In the genomic region with DNA sequence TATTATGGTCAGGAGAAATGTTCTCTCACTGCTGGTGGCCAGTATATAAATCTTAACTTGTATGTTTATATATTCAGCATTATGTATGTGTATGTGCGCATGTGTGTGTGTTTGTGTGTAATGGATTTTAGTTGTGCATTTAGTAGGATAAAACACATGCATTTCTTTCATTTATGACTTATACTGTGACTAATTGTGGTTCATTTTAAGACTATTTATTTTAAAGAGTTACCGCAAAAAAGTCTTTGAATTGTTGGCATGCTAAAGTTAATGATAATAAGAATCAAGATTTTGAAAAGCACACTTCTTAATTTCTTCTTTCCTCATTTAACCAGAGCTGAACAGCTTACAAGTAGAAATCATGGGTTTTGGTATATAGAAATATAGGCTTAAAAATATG, we compare ENCODE assay signal across 15 cellular contexts.
DNase-seq lines count a peak whose midpoint lies in the region; ATAC-seq and TF ChIP-seq lines count a peak whose summit lies in the region.
"Had no signal": no experiment of that assay in that cellular context is flagged by ENCODE, and none has a peak within 500 bp of the region (broad histone marks: within the 10 kb centered on the region; RNA-seq: fewer than 3 reads in every experiment).

No MANE protein-coding gene starts in this region.

- H3F3A ChIP-seq in GM23338 (replicated peaks; ENCODE audit: low read depth) = no peaks in the 10 kb centered on the region

- H3K79me2 ChIP-seq in GM23338 (replicated peaks; ENCODE audit: insufficient read depth) = peaks cover 90% of the 10 kb centered on the region

- H3K4me3 ChIP-seq in GM23338 (peak overlapping the region; percentile 7; the same call in 1 of the 2 replicates), WI38 (ENCODE audit: low read depth, low read length) (peak overlapping the region; percentile 18; the same call in 1 of the 2 replicates), skeletal muscle tissue (ENCODE audit: low read length in 3 of 3) (no peak overlapping the region)
- H3K4me3 ChIP-seq: SK-N-MC had no signal

- H3K27ac Mint-ChIP-seq in GM23338 = peak overlapping the region; percentile 85
- no peak overlapping the region for H3K27ac Mint-ChIP-seq in activated T-cell treated with anti-CD3 and anti-CD28 coated beads, Interleukin-2, amount 50 U/mL, for 24 hours

- H3K9me2 ChIP-seq in GM23338 (ENCODE audit: insufficient read depth) = no peaks in the 10 kb centered on the region

- peak overlapping the region; percentile 12 for H3K4me2 ChIP-seq in GM23338

- H3K9me3 Mint-ChIP-seq in GM23338 = no peaks in the 10 kb centered on the region
- no peaks in the 10 kb centered on the region for H3K9me3 Mint-ChIP-seq in activated T-cell treated with anti-CD3 and anti-CD28 coated beads, Interleukin-2, amount 50 U/mL, for 24 hours

- H3K27me3 ChIP-seq in GM23338 (ENCODE audit: insufficient read depth) = no peaks in the 10 kb centered on the region
- no peaks in the 10 kb centered on the region for H3K27me3 ChIP-seq in skeletal muscle tissue (ENCODE audit: control insufficient read depth in 3 of 3, insufficient read depth in 3 of 3, low read length in 3 of 3)

- no peaks in the 10 kb centered on the region for H3K9me3 ChIP-seq in skeletal muscle tissue (ENCODE audit: control insufficient read depth in 3 of 3, low read length in 3 of 3)

- no peak for DNase-seq in GM23338 (ENCODE audit: low spot score)
- peak; percentile 54 for DNase-seq in fibroblast of peridontal ligament (ENCODE audit: extremely low read depth)
- DNase-seq in activated T-cell treated with anti-CD3 and anti-CD28 coated beads, Interleukin-2, amount 50 U/mL, for 24 hours = no peak
- DNase-seq in middle frontal gyrus (ENCODE audit: extremely low spot score, low spot score) = no peak
- DNase-seq: activated CD4-positive, alpha-beta T cell treated with anti-CD3 and anti-CD28 coated beads, Interleukin-2, amount 50 U/mL, for 48 hours; activated T-cell treated with anti-CD3 and anti-CD28 coated beads, Interleukin-2, amount 50 U/mL, for 48 hours; cerebellar nuclear complex; KBM-7; NCI-H1417 treated with DMSO at 0.1 percent for 48 hours; stimulated activated CD4-positive, alpha-beta T cell treated with anti-CD3 and anti-CD28 coated beads, Interleukin-1b, Interleukin-23, amount 100 ng/mL, for 48 hours had no signal

- TF ChIP-seq CTCF in GM23338 (conservative IDR thresholded peaks at IDR 0.05; ENCODE audit: low read depth in 2 of 2) (no peak), WI38 (IDR thresholded peaks at IDR 0.05; ENCODE audit: low read depth, low read length) (no peak)

- H3K27me3 Mint-ChIP-seq in GM23338 (ENCODE audit: insufficient read depth, low read depth, poor library complexity) = no peaks in the 10 kb centered on the region
- peaks cover 6% of the 10 kb centered on the region for H3K27me3 Mint-ChIP-seq in activated T-cell treated with anti-CD3 and anti-CD28 coated beads, Interleukin-2, amount 50 U/mL, for 24 hours

- peak overlapping the region; percentile 85 for H3K27ac ChIP-seq in GM23338 (ENCODE audit: low read depth)
- peak overlapping the region; percentile 9 for H3K27ac ChIP-seq in skeletal muscle tissue (ENCODE audit: low read depth, low read length)
- H3K27ac ChIP-seq: SK-N-MC had no signal

- H3K9ac ChIP-seq in skeletal muscle tissue (ENCODE audit: low read depth in 1 of 3, low read length in 3 of 3) = no peak overlapping the region

- H3K4me1 Mint-ChIP-seq in GM23338 = peaks cover 52% of the 10 kb centered on the region
- peaks cover 1% of the 10 kb centered on the region for H3K4me1 Mint-ChIP-seq in activated T-cell treated with anti-CD3 and anti-CD28 coated beads, Interleukin-2, amount 50 U/mL, for 24 hours (ENCODE audit: low read depth)

- H3K36me3 Mint-ChIP-seq in GM23338 (ENCODE audit: low read depth) = peaks cover 26% of the 10 kb centered on the region
- H3K36me3 Mint-ChIP-seq in activated T-cell treated with anti-CD3 and anti-CD28 coated beads, Interleukin-2, amount 50 U/mL, for 24 hours (ENCODE audit: low read depth) = no peaks in the 10 kb centered on the region

- no peak overlapping the region for H2AFZ ChIP-seq in GM23338

- peaks cover 59% of the 10 kb centered on the region for H3K4me1 ChIP-seq in GM23338 (ENCODE audit: insufficient read depth)
- H3K4me1 ChIP-seq in skeletal muscle tissue (ENCODE audit: control insufficient read depth in 3 of 3, insufficient read depth in 3 of 3, low read length in 3 of 3) = peaks cover 0 to 7% (median 0%) of the 10 kb centered on the region in 3 donors

- H4K20me1 ChIP-seq in GM23338 (replicated peaks; ENCODE audit: insufficient read depth) = 0 out of 2 replicates have a peak, but pooled peaks cover 6% of the 10 kb centered on the region

- ATAC-seq in GM23338 = no peak
- no peak for ATAC-seq in GM18502 (IDR thresholded peaks at IDR 0.05; ENCODE audit: poor library complexity, unreplicated experiment)
- no peak for ATAC-seq in HG03565 (IDR thresholded peaks at IDR 0.05; ENCODE audit: unreplicated experiment)

- H3K36me3 ChIP-seq in GM23338 (ENCODE audit: insufficient read depth) = peaks cover 6% of the 10 kb centered on the region; the same call in 1 of the 2 replicates
- no peaks in the 10 kb centered on the region for H3K36me3 ChIP-seq in skeletal muscle tissue (ENCODE audit: control insufficient read depth in 3 of 3, insufficient read depth in 3 of 3, low read length in 3 of 3)

- peak overlapping the region; percentile 11; the same call in 1 of the 3 replicates for H3K4me3 Mint-ChIP-seq in GM23338
- no peak overlapping the region for H3K4me3 Mint-ChIP-seq in activated T-cell treated with anti-CD3 and anti-CD28 coated beads, Interleukin-2, amount 50 U/mL, for 24 hours

TF ChIP-seq in GM23338, 12 proteins besides CTCF, POLR2A, EP300 and RAD21:
- TF ChIP-seq CREB1 (CRISPR knock-in tag; IDR thresholded peaks at IDR 0.05; ENCODE audit: low read depth) (no peak), EZH2 (IDR thresholded peaks at IDR 0.05; ENCODE audit: low read depth, unreplicated experiment) (no peak), ETS1 (IDR thresholded peaks at IDR 0.05) (no peak)

Comparison
In these comparisons a context has a peak if more than half of its experiments do, and no peak if none do; other contexts are left out.
1. H3K4me3 ChIP-seq: peak in GM23338 (single experiment) and WI38 (single experiment); none in skeletal muscle tissue (0 of 3).